ENCODE assay signal across 17 cellular contexts in genomic region chr1:210527091-210527490, GRCh38.
"Had no signal": no experiment of that assay in that cellular context is flagged by ENCODE, and none has a peak within 500 bp of the region (broad histone marks: within the 10 kb centered on the region; RNA-seq: fewer than 3 reads in every experiment).

No MANE protein-coding gene starts in this region.

- DNase-seq: activated CD4-positive, alpha-beta T cell treated with anti-CD3 and anti-CD28 coated beads for 1 hour; activated CD4-positive, alpha-beta T cell treated with anti-CD3 and anti-CD28 coated beads, Interleukin-2, amount 50 U/mL, for 4 hours; activated naive CD4-positive, alpha-beta T cell treated with anti-CD3 and anti-CD28 coated beads, Interleukin-2, amount 10 ng/mL, durations not matched to agents 7 days and 5 days; cortex of kidney; effector CD8-positive, alpha-beta T cell; esophagus squamous epithelium; hypothalamus; left cardiac atrium; naive thymus-derived CD4-positive, alpha-beta T cell; pancreas; stimulated activated CD4-positive, alpha-beta T cell treated with anti-CD3 and anti-CD28 coated beads, Interleukin-2, amount 100 ng/mL, for 48 hours; tibial artery; uterus had no signal

- H3K27me3 Mint-ChIP-seq: central memory CD8-positive, alpha-beta T cell; stimulated activated memory B cell treated with anti-CD40 and anti-IgM and Interleukin-4, amounts not matched to agents 10 μg/mL and 1 μg/mL and 100 μg/mL, for 72 hours had no signal

- H3K4me3 ChIP-seq: esophagus squamous epithelium, lung, pancreas, tibial artery, uterus had no signal

- H3K36me3 Mint-ChIP-seq: activated naive CD4-positive, alpha-beta T cell treated with anti-CD3 and anti-CD28 coated beads, Interleukin-2, amount 10 ng/mL, durations not matched to agents 7 days and 5 days; naive thymus-derived CD4-positive, alpha-beta T cell had no signal

- H3K36me3 ChIP-seq: esophagus squamous epithelium, pancreas, tibial artery, uterus had no signal

- H3K4me1 Mint-ChIP-seq: activated naive CD4-positive, alpha-beta T cell treated with anti-CD3 and anti-CD28 coated beads, Interleukin-2, amount 10 ng/mL, durations not matched to agents 7 days and 5 days; naive thymus-derived CD4-positive, alpha-beta T cell; stimulated activated memory B cell treated with anti-CD40 and anti-IgM and Interleukin-4, amounts not matched to agents 10 μg/mL and 1 μg/mL and 100 μg/mL, for 72 hours had no signal

- H3K27ac ChIP-seq: esophagus squamous epithelium, pancreas, tibial artery, uterus, VCaP had no signal

- H3K9me3 ChIP-seq: esophagus squamous epithelium, pancreas, tibial artery, uterus had no signal

- H3K27me3 ChIP-seq: esophagus squamous epithelium, pancreas, tibial artery, uterus had no signal

- ATAC-seq: left cardiac atrium; naive thymus-derived CD4-positive, alpha-beta T cell; stimulated activated memory B cell treated with anti-CD40 and anti-IgM and Interleukin-4, amounts not matched to agents 10 μg/mL and 1 μg/mL and 100 μg/mL, for 72 hours had no signal

- H3K27ac Mint-ChIP-seq: activated naive CD4-positive, alpha-beta T cell treated with anti-CD3 and anti-CD28 coated beads, Interleukin-2, amount 10 ng/mL, durations not matched to agents 7 days and 5 days; naive thymus-derived CD4-positive, alpha-beta T cell; stimulated activated memory B cell treated with anti-CD40 and anti-IgM and Interleukin-4, amounts not matched to agents 10 μg/mL and 1 μg/mL and 100 μg/mL, for 72 hours had no signal

- H3K9me3 Mint-ChIP-seq: activated naive CD4-positive, alpha-beta T cell treated with anti-CD3 and anti-CD28 coated beads, Interleukin-2, amount 10 ng/mL, durations not matched to agents 7 days and 5 days; central memory CD8-positive, alpha-beta T cell; naive thymus-derived CD4-positive, alpha-beta T cell; stimulated activated memory B cell treated with anti-CD40 and anti-IgM and Interleukin-4, amounts not matched to agents 10 μg/mL and 1 μg/mL and 100 μg/mL, for 72 hours had no signal

- H3K4me3 Mint-ChIP-seq: activated naive CD4-positive, alpha-beta T cell treated with anti-CD3 and anti-CD28 coated beads, Interleukin-2, amount 10 ng/mL, durations not matched to agents 7 days and 5 days; central memory CD8-positive, alpha-beta T cell; naive thymus-derived CD4-positive, alpha-beta T cell; stimulated activated memory B cell treated with anti-CD40 and anti-IgM and Interleukin-4, amounts not matched to agents 10 μg/mL and 1 μg/mL and 100 μg/mL, for 72 hours had no signal

- H3K4me1 ChIP-seq: esophagus squamous epithelium, pancreas, tibial artery, uterus had no signal
